Comparison of ENCODE assay signal across 8 cellular contexts in the genomic region with DNA sequence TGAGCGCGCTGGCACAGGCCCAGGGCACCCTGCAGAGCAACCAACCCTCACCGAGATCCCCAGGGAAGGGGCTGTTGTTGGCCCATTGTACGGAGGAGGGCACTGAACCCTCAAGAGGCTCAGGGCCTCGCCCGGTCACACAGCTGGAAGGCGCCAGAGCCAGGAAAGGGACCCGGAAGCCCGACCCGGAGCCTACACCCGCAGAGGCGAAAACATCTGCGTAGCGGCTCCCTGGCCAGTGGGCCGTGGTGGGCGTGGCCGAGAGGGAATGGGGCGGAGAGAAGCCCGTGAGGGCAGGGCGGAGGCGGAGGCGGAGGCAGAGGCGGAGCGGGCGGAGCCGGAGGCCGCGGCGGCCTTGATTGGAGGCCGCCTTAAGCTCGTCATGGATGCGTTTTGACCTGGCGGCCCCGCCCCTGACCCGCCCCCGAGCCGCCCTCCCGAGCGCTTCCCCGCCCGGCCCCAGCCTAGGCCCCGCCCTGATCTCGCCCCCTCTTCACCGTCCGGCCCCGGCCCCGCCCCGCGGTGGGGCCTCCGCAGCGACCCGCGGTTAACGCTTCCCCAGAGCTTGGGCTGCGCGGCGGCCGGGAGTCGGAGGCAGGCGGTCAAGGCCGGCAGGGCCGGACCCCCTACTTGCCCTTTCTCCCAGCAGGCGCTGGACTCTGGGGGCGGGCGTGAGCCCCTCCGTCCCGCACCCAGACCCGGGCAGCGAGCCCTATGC. TPM values are rescaled to one million over a fixed set of nuclear protein-coding genes. Genes with fewer than 3 reads are reported as not detected.
A peak's percentile ranks its signal among the peaks of the same experiment; 100 is the strongest.
DNase-seq lines count a peak whose midpoint lies in the region; ATAC-seq, FAIRE-seq and TF ChIP-seq lines count a peak whose summit lies in the region.

No MANE protein-coding gene starts in this region.

- peak overlapping the region; percentile 69 for H3K4me3 ChIP-seq in AG04450 (ENCODE audit: low read depth, low read length)
- H3K4me3 ChIP-seq in WI38 (ENCODE audit: low read depth, low read length) = peak overlapping the region; percentile 65
- peak overlapping the region; percentile 58 for H3K4me3 ChIP-seq in bronchial epithelial cell (ENCODE audit: low read depth, low read length)

- TF ChIP-seq CTCF in AG04450 (IDR thresholded peaks at IDR 0.05; ENCODE audit: low read depth, low read length) = no peak
- no peak for TF ChIP-seq CTCF in WI38 (IDR thresholded peaks at IDR 0.05; ENCODE audit: low read depth, low read length)
- no peak for TF ChIP-seq CTCF in bronchial epithelial cell (IDR thresholded peaks at IDR 0.05; ENCODE audit: insufficient read depth, low read length, severe bottlenecking)

- FAIRE-seq in bronchial epithelial cell (lab: Jason Lieb, UNC) = no peak

- peak; percentile 68 for ATAC-seq in GM18907 (IDR thresholded peaks at IDR 0.05; ENCODE audit: unreplicated experiment)
- peak; percentile 68 for ATAC-seq in HG03135 (IDR thresholded peaks at IDR 0.05; ENCODE audit: unreplicated experiment)

- POLR2A ChIA-PET in AG04450 (lab: Yijun Ruan, JAX) = interaction anchor here (0.6 to 1.9 kb wide), 6 partner anchors 15 to 492 kb away, joined by 3 to 7 read pairs (median 3); no protein-coding TSS in a partner anchor

- no peaks in the 10 kb centered on the region for H3K27me3 ChIP-seq in AG04450 (ENCODE audit: control insufficient read depth, insufficient read depth, low read length)
- peaks cover 1% of the 10 kb centered on the region for H3K27me3 ChIP-seq in bronchial epithelial cell (ENCODE audit: control insufficient read depth, insufficient read depth, low read length)

- CTCF ChIA-PET in AG04450 (lab: Charles Lee) = interaction anchor here (1.1 to 1.9 kb wide), 4 partner anchors 14 to 215 kb away, joined by 3 to 13 read pairs (median 6); no protein-coding TSS in a partner anchor

- no peaks in the 10 kb centered on the region; the same call in 1 of the 2 replicates for H3K9me3 ChIP-seq in AG04450 (ENCODE audit: control insufficient read depth, insufficient read depth, low read length)

- H3K36me3 ChIP-seq in bronchial epithelial cell (ENCODE audit: control insufficient read depth, insufficient read depth, low read length) = peaks cover 3% of the 10 kb centered on the region

- DNase-seq in AG04450 (ENCODE audit: low read depth, low spot score) (peak; percentile 80), NCI-H2196 (lab: John Stamatoyannopoulos, UW; ENCODE audit: unreplicated experiment) (peak; percentile 98), bronchial epithelial cell (ENCODE audit: low read depth) (peak; percentile 78), inferior parietal cortex (ENCODE audit: extremely low spot score) (peak; percentile 95), smooth muscle cell of the brain vasculature (ENCODE audit: low read depth, low spot score) (peak; percentile 80)

- peak overlapping the region; percentile 70 for H3K27ac ChIP-seq in AG04450 (ENCODE audit: low read depth, low read length)

RNA-seq across cellular contexts. Expression of gene MRGBP, which starts 2.1 kb away (rescaled TPM):
- polyA plus RNA-seq in AG04450 (2011; rRNA removed) = 13.4 and 14.4 TPM in 2 replicates
- polyA minus RNA-seq in AG04450 (2011; rRNA and poly(A)+ RNA removed) = 12.5 and 14.0 TPM in 2 replicates
- total RNA-seq in bronchial epithelial cell = 20.6 and 22.9 TPM in 2 replicates

RNA-seq across cellular contexts. Expression of gene OGFR, which starts 10.5 kb away (rescaled TPM):
- 19.7 and 21.7 TPM in 2 replicates for polyA plus RNA-seq in AG04450 (2011; rRNA removed)
- 22.0 and 32.6 TPM in 2 replicates for polyA minus RNA-seq in AG04450 (2011; rRNA and poly(A)+ RNA removed)
- 16.1 and 17.8 TPM in 2 replicates for total RNA-seq in bronchial epithelial cell

RNA-seq across cellular contexts. Expression of gene COL9A3, which starts 22.7 kb away (rescaled TPM):
- 0.69 and 0.98 TPM in 2 replicates for polyA plus RNA-seq in AG04450 (2011; rRNA removed)
- 0.23 and 0.39 TPM in 2 replicates for polyA minus RNA-seq in AG04450 (2011; rRNA and poly(A)+ RNA removed)
- not detected in 2 replicates for total RNA-seq in bronchial epithelial cell

Comparison
In these comparisons a context has a peak if more than half of its experiments do, and no peak if none do; other contexts are left out.
1. Peak in every context shown above with its lines: DNase-seq, ATAC-seq, H3K4me3 ChIP-seq and H3K27ac ChIP-seq.